10 cellular contexts compared by ENCODE assay signal in the genomic region with DNA sequence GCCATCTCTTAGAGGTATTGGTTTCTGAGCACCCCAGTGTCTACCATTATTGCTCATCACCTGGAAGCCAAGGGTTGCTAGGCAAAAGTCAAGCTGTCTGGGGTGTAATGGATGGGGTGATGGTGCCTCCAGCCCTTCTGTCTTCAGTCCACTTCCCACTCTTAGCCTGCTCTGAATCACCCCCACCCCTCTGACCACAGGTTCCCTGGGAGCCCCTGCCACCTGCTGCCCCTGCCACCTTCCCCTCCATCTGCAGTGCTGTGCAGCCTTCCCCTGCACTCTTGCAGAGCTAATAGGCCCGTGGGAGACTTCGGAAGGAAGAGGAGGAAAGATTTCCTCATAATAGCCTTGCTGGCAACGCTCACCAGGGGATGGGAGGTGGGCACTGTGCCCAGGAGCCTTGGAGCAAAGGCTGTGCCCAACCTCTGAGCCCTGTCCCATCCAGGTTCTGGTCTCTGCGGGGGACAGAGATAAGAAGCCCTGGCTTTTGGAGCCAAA. TPM values are rescaled to one million over a fixed set of nuclear protein-coding genes. Genes with fewer than 3 reads are reported as not detected.
DNase-seq lines count a peak whose midpoint lies in the region; ATAC-seq and TF ChIP-seq lines count a peak whose summit lies in the region.
"Had no signal": no experiment of that assay in that cellular context is flagged by ENCODE, and none has a peak within 500 bp of the region (broad histone marks: within the 10 kb centered on the region; RNA-seq: fewer than 3 reads in every experiment).

No MANE protein-coding gene starts in this region.

- H3K9ac ChIP-seq in fibroblast of lung (ENCODE audit: insufficient read depth, low read length) (no peak overlapping the region), Karpas-422 (ENCODE audit: low read length) (no peak overlapping the region)

- H3K79me2 ChIP-seq in fibroblast of lung (ENCODE audit: control insufficient read depth, insufficient read depth, low read length) (peaks cover 38% of the 10 kb centered on the region), Karpas-422 (ENCODE audit: low read length) (no peaks in the 10 kb centered on the region)

- H3K9me3 ChIP-seq in Panc1 (ENCODE audit: control insufficient read depth, insufficient read depth, low read depth, low read length) (no peaks in the 10 kb centered on the region), fibroblast of lung (ENCODE audit: control insufficient read depth, insufficient read depth, low read depth, low read length) (no peaks in the 10 kb centered on the region), Karpas-422 (ENCODE audit: low read length) (no peaks in the 10 kb centered on the region)

- CTCF ChIA-PET in Panc1 (lab: Charles Lee): interaction anchor here (0.5 to 2.0 kb wide), 3 partner anchors 27 to 55 kb away, joined by 3 to 7 read pairs (median 4); no protein-coding TSS in a partner anchor

- ATAC-seq in Panc1: peak; percentile 65

- no peaks in the 10 kb centered on the region for H3K9me2 ChIP-seq in Karpas-422 (replicated peaks; ENCODE audit: insufficient read depth, low read length)

- H3K27ac ChIP-seq in Panc1 (ENCODE audit: low read length) (peak overlapping the region; percentile 32), fibroblast of lung (ENCODE audit: insufficient read depth, low read length) (peak overlapping the region; percentile 50), Karpas-422 (ENCODE audit: low read length) (no peak overlapping the region)
- H3K27ac ChIP-seq: SK-N-MC had no signal

- H3K27me3 ChIP-seq in Panc1 (ENCODE audit: control insufficient read depth, insufficient read depth, low read length): no peaks in the 10 kb centered on the region
- H3K27me3 ChIP-seq in fibroblast of lung (ENCODE audit: control insufficient read depth, insufficient read depth, low read length): no peaks in the 10 kb centered on the region
- H3K27me3 ChIP-seq in Karpas-422 (ENCODE audit: low read length): no peaks in the 10 kb centered on the region

- no TSS peak for BruUV-seq in Panc1 (replicated peaks; lab: Mats Ljungman, UMichigan)

- H3K4me3 ChIP-seq in Panc1 (ENCODE audit: low read depth in 2 of 2, low read length in 2 of 2): no peak overlapping the region
- no peak overlapping the region for H3K4me3 ChIP-seq in fibroblast of lung (replicated peaks in 1 of 4; ENCODE audit: control extremely low read depth in 1 of 4, insufficient read depth in 1 of 4, low read depth in 3 of 4, low read length in 4 of 4)
- no peak overlapping the region for H3K4me3 ChIP-seq in Karpas-422 (ENCODE audit: low read length)
- H3K4me3 ChIP-seq: SK-N-MC had no signal

- no peaks in the 10 kb centered on the region for H4K20me1 ChIP-seq in fibroblast of lung (ENCODE audit: control insufficient read depth, extremely low read depth, insufficient read depth, low read length)
- no peaks in the 10 kb centered on the region for H4K20me1 ChIP-seq in Karpas-422 (ENCODE audit: insufficient read depth, low read depth, low read length)

- intact Hi-C loops in Panc1 (cut with micrococcal nuclease; ENCODE audit: unreplicated experiment) (loop anchor here (1.0 to 5.0 kb wide), 2 partner anchors 36 to 50 kb away; partner anchors contain the start of gene CAPN2), posterior vena cava (cut with DNase I) (loop anchor here in 1 of 2 donors (2.0 to 5.0 kb wide), 2 partner anchors 36 to 49 kb away; partner anchors contain the start of gene CAPN2)

- in situ Hi-C loops in Panc1 (cut with HindIII; ENCODE audit: low pct_unique_long_range_greater_than_20kb, low sequenced_read_pairs): no loop called here

- DNase-seq in EH (ENCODE audit: low read depth) (peak; percentile 68), Panc1 (ENCODE audit: low read depth, low spot score) (no peak), fibroblast of lung (ENCODE audit: low read depth in 2 of 2) (peak; percentile 34 to 72), posterior vena cava (ENCODE audit: low spot score) (peak; percentile 67), Karpas-422 (no peak), GM20000 (ENCODE audit: low spot score) (no peak), GM19240 (ENCODE audit: insufficient read length, low spot score) (no peak)
- DNase-seq in stimulated activated CD4-positive, alpha-beta T cell treated with anti-CD3 and anti-CD28 coated beads, Interleukin-4, amount 100 ng/mL, for 4 hours: no peak
- DNase-seq: stimulated activated CD4-positive, alpha-beta T cell treated with anti-CD3 and anti-CD28 coated beads, Interleukin-12 subunit alpha, Interleukin-12 subunit beta, amount 100 ng/mL, for 4 hours had no signal

- peaks cover 25% of the 10 kb centered on the region for H3K36me3 ChIP-seq in Panc1 (ENCODE audit: control insufficient read depth, insufficient read depth, low read length)
- H3K36me3 ChIP-seq in fibroblast of lung (ENCODE audit: control insufficient read depth, insufficient read depth, low read length): peaks cover 50% of the 10 kb centered on the region
- H3K36me3 ChIP-seq in Karpas-422 (ENCODE audit: insufficient read depth, low read length): no peaks in the 10 kb centered on the region

- TF ChIP-seq CTCF in Panc1 (IDR thresholded peaks at IDR 0.05): no peak
- TF ChIP-seq CTCF in fibroblast of lung (conservative IDR thresholded peaks at IDR 0.05 in 1 of 2, IDR thresholded peaks at IDR 0.05 in 1 of 2; ENCODE audit: low read depth in 1 of 2, low read length in 2 of 2): no peak
- no peak for TF ChIP-seq CTCF in GM20000 (IDR thresholded peaks at IDR 0.05; ENCODE audit: extremely low read depth, missing control alignments)

- H3K4me1 ChIP-seq in Panc1 (ENCODE audit: control insufficient read depth, insufficient read depth, low read length): peaks cover 14% of the 10 kb centered on the region
- peaks cover 32% of the 10 kb centered on the region for H3K4me1 ChIP-seq in fibroblast of lung (ENCODE audit: control insufficient read depth, extremely low read depth, insufficient read depth, low read length)
- H3K4me1 ChIP-seq in Karpas-422 (ENCODE audit: low read length): no peaks in the 10 kb centered on the region

- POLR2A ChIA-PET in Panc1 (lab: Charles Lee): no interaction called here

- H3K4me2 ChIP-seq in fibroblast of lung (ENCODE audit: extremely low read depth, insufficient read depth, low read length) (peak overlapping the region; percentile 48), Karpas-422 (ENCODE audit: low read depth, low read length, poor library complexity, severe bottlenecking) (no peak overlapping the region)

- no peak overlapping the region for H2AFZ ChIP-seq in fibroblast of lung (ENCODE audit: low read length)
- no peak overlapping the region for H2AFZ ChIP-seq in Karpas-422 (ENCODE audit: low read length)

RNA-seq across cellular contexts. Expression of gene CAPN2, which starts 35.5 kb away (rescaled TPM):
- total RNA-seq in Panc1 (2021; ENCODE audit: unreplicated experiment) (171 TPM), fibroblast of lung (332 and 488 TPM in 2 replicates), posterior vena cava (100 to 1,000 TPM; 234 to 289 TPM)
- 189 TPM for polyA plus RNA-seq in Panc1 (2012; ENCODE audit: insufficient read length)
- polyA plus RNA-seq in fibroblast of lung: 318 and 387 TPM in 2 replicates
- polyA plus RNA-seq in fibroblast of lung (2012): 376 and 416 TPM in 2 replicates
- polyA minus RNA-seq in fibroblast of lung (ENCODE audit: low replicate concordance): 336 and 352 TPM in 2 replicates
- total RNA-seq in Karpas-422 (2014; rRNA removed; shearing (Covaris generic); ENCODE audit: low replicate concordance): not detected in 2 replicates

Comparison
In these comparisons a context has a peak if more than half of its experiments do, and no peak if none do; other contexts are left out.
1. DNase-seq: peak in EH (single experiment), fibroblast of lung (2 of 2) and posterior vena cava (single experiment); none in Panc1 (single experiment), Karpas-422 (single experiment), GM20000 (single experiment), stimulated activated CD4-positive, alpha-beta T cell treated with anti-CD3 and anti-CD28 coated beads, Interleukin-4, amount 100 ng/mL, for 4 hours (0 of 2) and GM19240 (single experiment).
2. RNA of gene CAPN2, which starts 35.5 kb away (total RNA-seq): 332 to 488 TPM in fibroblast of lung, 234 to 289 TPM in posterior vena cava and 171 TPM in Panc1 (single experiment); not detected in Karpas-422; every median in the first group is over 100 times any median in the second.